29 cellular contexts compared by ENCODE assay signal in the genomic region with DNA sequence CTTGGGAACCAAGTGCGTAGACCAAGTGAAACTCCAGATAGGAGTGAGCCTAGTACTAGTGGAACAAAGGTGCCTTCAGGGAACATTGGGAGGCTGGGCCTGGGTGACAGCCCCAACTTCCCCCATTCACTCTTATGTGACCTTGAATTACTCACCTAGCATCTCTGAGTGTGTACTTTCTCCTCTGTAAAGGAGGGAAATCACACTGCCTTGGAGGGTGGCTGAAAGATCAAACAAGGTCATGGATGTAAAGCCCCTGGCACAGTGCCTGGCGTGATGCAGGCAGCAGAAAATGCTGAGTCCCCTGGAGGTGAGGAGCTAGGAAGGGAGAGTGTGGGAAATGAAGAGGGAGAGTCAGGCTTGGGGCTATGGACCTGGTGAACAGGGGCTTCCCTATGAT. TPM values are rescaled to one million over a fixed set of nuclear protein-coding genes. Genes with fewer than 3 reads are reported as not detected.
DNase-seq lines count a peak whose midpoint lies in the region; ATAC-seq, FAIRE-seq and TF ChIP-seq lines count a peak whose summit lies in the region.
"Had no signal": no experiment of that assay in that cellular context is flagged by ENCODE, and none has a peak within 500 bp of the region (broad histone marks: within the 10 kb centered on the region; RNA-seq: fewer than 3 reads in every experiment).

No MANE protein-coding gene starts in this region.

- H3K9me2 ChIP-seq in GM23338 (ENCODE audit: insufficient read depth) = no peaks in the 10 kb centered on the region

- no peak overlapping the region for H3K4me3 Mint-ChIP-seq in GM23338
- H3K4me3 Mint-ChIP-seq: activated T-helper 1 cell treated with anti-CD3 and anti-CD28 coated beads, Interleukin-12 subunit alpha, Interleukin-12 subunit beta, Interleukin-2, Interleukin-4 antibody, amounts not matched to agents 30 ng/mL and 10 ng/mL and 1 ng/mL, durations not matched to agents 14 hours and 24 hours and 36 hours; brain; naive thymus-derived CD8-positive, alpha-beta T cell; T-helper 1 cell treated with Interleukin-12 subunit alpha and Interleukin-12 subunit beta and Interleukin-4 antibody, amounts not matched to agents 30 μg/mL and 1 μg/mL, for 36 hours had no signal

- no peak overlapping the region for H3K4me2 ChIP-seq in GM23338
- H3K4me2 ChIP-seq: A549, BLaER1, hepatocyte had no signal

- H3K4me1 ChIP-seq in GM23338 (ENCODE audit: insufficient read depth) (no peaks in the 10 kb centered on the region), prostate gland (replicated peaks) (no peaks in the 10 kb centered on the region)
- H3K4me1 ChIP-seq: A549, BLaER1, pancreas, sigmoid colon, SJCRH30 had no signal

- no peaks in the 10 kb centered on the region for H3K9me3 ChIP-seq in prostate gland
- H3K9me3 ChIP-seq: BLaER1, MG63, pancreas, sigmoid colon, SJCRH30 had no signal

- no peaks in the 10 kb centered on the region for H3K27me3 ChIP-seq in GM23338 (ENCODE audit: insufficient read depth)
- H3K27me3 ChIP-seq in bronchial epithelial cell (ENCODE audit: control insufficient read depth, insufficient read depth, low read length) = peaks cover 4% of the 10 kb centered on the region
- H3K27me3 ChIP-seq in prostate gland (replicated peaks; ENCODE audit: insufficient read depth) = no peaks in the 10 kb centered on the region
- H3K27me3 ChIP-seq: BLaER1, hepatocyte, MG63, pancreas, sigmoid colon had no signal

- H3K27ac ChIP-seq in GM23338 (ENCODE audit: low read depth) (no peak overlapping the region), prostate gland (no peak overlapping the region)
- H3K27ac ChIP-seq: A549, BLaER1, GM23248, hepatocyte, HL-60, pancreas, sigmoid colon, SJCRH30 had no signal

- H3K36me3 ChIP-seq in GM23338 (ENCODE audit: insufficient read depth) = no peaks in the 10 kb centered on the region
- H3K36me3 ChIP-seq in bronchial epithelial cell (ENCODE audit: control insufficient read depth, insufficient read depth, low read length) = no peaks in the 10 kb centered on the region
- H3K36me3 ChIP-seq in prostate gland = no peaks in the 10 kb centered on the region
- H3K36me3 ChIP-seq: BLaER1, MG63, pancreas, sigmoid colon, SJCRH30 had no signal

- 0 out of 2 replicates have a peak overlapping the region, but pooled peaks have one; percentile 5 for H2AFZ ChIP-seq in GM23338
- H2AFZ ChIP-seq: GM23248, hepatocyte had no signal

- H3K27me3 Mint-ChIP-seq in GM23338 (ENCODE audit: insufficient read depth, low read depth, poor library complexity) = peaks cover 5% of the 10 kb centered on the region

- DNase-seq in activated CD8-positive, alpha-beta memory T cell treated with anti-CD3 and anti-CD28 coated beads for 24 hours = peak; percentile 45
- no peak for DNase-seq in activated CD8-positive, alpha-beta memory T cell treated with anti-CD3 and anti-CD28 coated beads, Interleukin-2, amount 50 U/mL, for 4 hours
- DNase-seq in GM23338 (ENCODE audit: low spot score) (no peak), bronchial epithelial cell (ENCODE audit: low read depth) (no peak), NCI-H1436 treated with DMSO at 0.1 percent for 48 hours (lab: John Stamatoyannopoulos, UW) (no peak), prostate gland (ENCODE audit: low spot score) (no peak)
- DNase-seq in stimulated activated CD8-positive, alpha-beta memory T cell treated with anti-CD3 and anti-CD28 coated beads, Interleukin-4, amount 100 ng/mL, for 48 hours = peak; percentile 9
- DNase-seq: activated CD4-positive, alpha-beta T cell treated with anti-CD3 and anti-CD28 coated beads, Interleukin-2, amount 50 U/mL, for 4 hours; GM23248; IMR-90; MG63; naive thymus-derived CD8-positive, alpha-beta T cell; NCI-H226; pancreas; sigmoid colon; SJCRH30; stimulated activated naive CD4-positive, alpha-beta T cell treated with Interleukin-2 at 50 U/mL for 16 hours; trophoblast cell had no signal

- H3K36me3 Mint-ChIP-seq in GM23338 (ENCODE audit: low read depth) = no peaks in the 10 kb centered on the region
- H3K36me3 Mint-ChIP-seq: brain; naive thymus-derived CD8-positive, alpha-beta T cell had no signal

- WGBS in prostate gland = 83% methylated on average over 2 of the region's 2 CpGs

- TF ChIP-seq CTCF in GM23338 (conservative IDR thresholded peaks at IDR 0.05; ENCODE audit: low read depth in 2 of 2) = no peak
- TF ChIP-seq CTCF in bronchial epithelial cell (IDR thresholded peaks at IDR 0.05; ENCODE audit: insufficient read depth, low read length, severe bottlenecking) = no peak
- TF ChIP-seq CTCF in prostate gland (IDR thresholded peaks at IDR 0.05) = no peak

- intact Hi-C loops in prostate gland (cut with DNase I) = no loop called here

- no peaks in the 10 kb centered on the region for H3K4me1 Mint-ChIP-seq in GM23338
- H3K4me1 Mint-ChIP-seq: brain had no signal

- H3K79me2 ChIP-seq in GM23338 (replicated peaks; ENCODE audit: insufficient read depth) = no peaks in the 10 kb centered on the region
- H3K79me2 ChIP-seq: hepatocyte had no signal

- no peak for ATAC-seq in GM23338
- ATAC-seq in HG03571 (IDR thresholded peaks at IDR 0.05; ENCODE audit: unreplicated experiment) = no peak
- ATAC-seq: A549; naive thymus-derived CD8-positive, alpha-beta T cell had no signal

- no peaks in the 10 kb centered on the region for H3F3A ChIP-seq in GM23338 (replicated peaks; ENCODE audit: low read depth)

- no peak for TF ChIP-seq POLR2A in prostate gland (IDR thresholded peaks at IDR 0.05)

- no peaks in the 10 kb centered on the region for H3K9me3 Mint-ChIP-seq in GM23338
- H3K9me3 Mint-ChIP-seq: activated T-helper 1 cell treated with anti-CD3 and anti-CD28 coated beads, Interleukin-12 subunit alpha, Interleukin-12 subunit beta, Interleukin-2, Interleukin-4 antibody, amounts not matched to agents 30 ng/mL and 10 ng/mL and 1 ng/mL, durations not matched to agents 14 hours and 24 hours and 36 hours; brain; naive thymus-derived CD8-positive, alpha-beta T cell; T-helper 1 cell treated with Interleukin-12 subunit alpha and Interleukin-12 subunit beta and Interleukin-4 antibody, amounts not matched to agents 30 μg/mL and 1 μg/mL, for 36 hours had no signal

- H3K27ac Mint-ChIP-seq in GM23338 = no peak overlapping the region
- H3K27ac Mint-ChIP-seq: activated T-helper 1 cell treated with anti-CD3 and anti-CD28 coated beads, Interleukin-12 subunit alpha, Interleukin-12 subunit beta, Interleukin-2, Interleukin-4 antibody, amounts not matched to agents 30 ng/mL and 10 ng/mL and 1 ng/mL, durations not matched to agents 14 hours and 24 hours and 36 hours; brain; T-helper 1 cell treated with Interleukin-12 subunit alpha and Interleukin-12 subunit beta and Interleukin-4 antibody, amounts not matched to agents 30 μg/mL and 1 μg/mL, for 36 hours had no signal

- peak; percentile 40 for FAIRE-seq in bronchial epithelial cell (lab: Jason Lieb, UNC)
- FAIRE-seq: A549, D721Med, pancreas had no signal

- no peaks in the 10 kb centered on the region for H4K20me1 ChIP-seq in GM23338 (replicated peaks; ENCODE audit: insufficient read depth)
- H4K20me1 ChIP-seq: BLaER1 had no signal

- H3K4me3 ChIP-seq in GM23338 (no peak overlapping the region), bronchial epithelial cell (ENCODE audit: low read depth, low read length) (no peak overlapping the region), prostate gland (no peak overlapping the region)
- H3K4me3 ChIP-seq: A549, BLaER1, GM23248, hepatocyte, MG63, pancreas, sigmoid colon, SJCRH30 had no signal

TF ChIP-seq in GM23338, 12 proteins besides CTCF, POLR2A, EP300 and RAD21:
- TF ChIP-seq CREB1 (CRISPR knock-in tag; IDR thresholded peaks at IDR 0.05; ENCODE audit: low read depth) (no peak), EZH2 (IDR thresholded peaks at IDR 0.05; ENCODE audit: low read depth, unreplicated experiment) (no peak), ZNF331 (CRISPR knock-in tag; IDR thresholded peaks at IDR 0.05; ENCODE audit: low read depth) (no peak), REST (IDR thresholded peaks at IDR 0.05; ENCODE audit: unreplicated experiment) (no peak), ZNF114 (CRISPR knock-in tag; IDR thresholded peaks at IDR 0.05) (no peak)

RNA-seq across cellular contexts. Expression of gene MARCO, which starts 45.9 kb away (rescaled TPM):
- total RNA-seq in GM23338 (2014; rRNA removed; shearing (Covaris generic)) = not detected in 2 replicates
- polyA plus RNA-seq in GM23338 (2016; fragmentation: Nextera tagmentation; extraction: Ambion mirVana) = not detected in 2 replicates
- total RNA-seq in bronchial epithelial cell (0.13 TPM in 1 of 2 replicates, not detected in the other), prostate gland (under 1 TPM in 1 of 2 donors, not detected in 1; 0.57 TPM)
- total RNA-seq: activated T-helper 1 cell treated with anti-CD3 and anti-CD28 coated beads, Interleukin-12 subunit alpha, Interleukin-12 subunit beta, Interleukin-2, Interleukin-4 antibody, amounts not matched to agents 30 ng/mL and 10 ng/mL and 1 ng/mL, durations not matched to agents 14 hours and 24 hours and 36 hours; fibroblast of villous mesenchyme; G401; GM23248; IMR-90; naive thymus-derived CD8-positive, alpha-beta T cell; SJCRH30 had no signal
- polyA plus RNA-seq: GM23248; hepatocyte; IMR-90; naive thymus-derived CD8-positive, alpha-beta T cell had no signal

Comparison
In these comparisons a context has a peak if more than half of its experiments do, and no peak if none do; other contexts are left out.
1. DNase-seq: peak in activated CD8-positive, alpha-beta memory T cell treated with anti-CD3 and anti-CD28 coated beads for 24 hours (single experiment) and stimulated activated CD8-positive, alpha-beta memory T cell treated with anti-CD3 and anti-CD28 coated beads, Interleukin-4, amount 100 ng/mL, for 48 hours (single experiment); none in activated CD8-positive, alpha-beta memory T cell treated with anti-CD3 and anti-CD28 coated beads, Interleukin-2, amount 50 U/mL, for 4 hours (single experiment), GM23338 (single experiment), bronchial epithelial cell (single experiment), NCI-H1436 treated with DMSO at 0.1 percent for 48 hours (single experiment) and prostate gland (single experiment).